18 cellular contexts compared by ENCODE assay signal in genomic region chr19:53597023-53597422, GRCh38. TPM values are rescaled to one million over a fixed set of nuclear protein-coding genes. Genes with fewer than 3 reads are reported as not detected.
DNase-seq lines count a peak whose midpoint lies in the region; ATAC-seq and TF ChIP-seq lines count a peak whose summit lies in the region.
"Had no signal": no experiment of that assay in that cellular context is flagged by ENCODE, and none has a peak within 500 bp of the region (broad histone marks: within the 10 kb centered on the region; RNA-seq: fewer than 3 reads in every experiment).

No MANE protein-coding gene starts in this region.

- H3K36me3 ChIP-seq in HUES48 (ENCODE audit: control insufficient read depth, insufficient read depth, low read length) = no peaks in the 10 kb centered on the region
- H3K36me3 ChIP-seq in prostate gland = no peaks in the 10 kb centered on the region
- H3K36me3 ChIP-seq: BLaER1 treated with 17β-estradiol and CSF1 and Interleukin-3, amounts not matched to agents 10 nM and 100 nM; HAP-1 had no signal

- H3K27me3 ChIP-seq in HUES48 (ENCODE audit: control insufficient read depth, insufficient read depth, low read length) = no peaks in the 10 kb centered on the region
- H3K27me3 ChIP-seq in prostate gland (replicated peaks; ENCODE audit: insufficient read depth) = no peaks in the 10 kb centered on the region
- H3K27me3 ChIP-seq: BLaER1 treated with 17β-estradiol and CSF1 and Interleukin-3, amounts not matched to agents 10 nM and 100 nM had no signal

- no peak for TF ChIP-seq CTCF in RWPE1 (conservative IDR thresholded peaks at IDR 0.05; ENCODE audit: low read depth)
- no peak for TF ChIP-seq CTCF in prostate gland (IDR thresholded peaks at IDR 0.05)

- POLR2A ChIA-PET in RWPE1 (lab: Yijun Ruan, JAX; ENCODE audit: low non-redundant PET) = no interaction called here

- TF ChIP-seq POLR2A in prostate gland (IDR thresholded peaks at IDR 0.05) = no peak

- intact Hi-C loops in prostate gland (cut with DNase I) = no loop called here

- no peak for DNase-seq in RWPE1 (ENCODE audit: low spot score)
- peak; percentile 58 for DNase-seq in prostate gland (ENCODE audit: low spot score)
- DNase-seq in NCI-H2081 treated with DMSO at 0.1 percent for 48 hours (lab: John Stamatoyannopoulos, UW) = no peak
- DNase-seq in T1000 (lab: John Stamatoyannopoulos, UW) = no peak
- DNase-seq: CD8-positive, alpha-beta memory T cell; DMS79; KG1; NCI-H1417 treated with DMSO at 0.1 percent for 48 hours; NCI-H187 treated with DMSO at 0.1 percent for 48 hours; NCI-H226; NCI-H524 had no signal

- CTCF ChIA-PET in RWPE1 (lab: Yijun Ruan, JAX) = no interaction called here

- H3K4me3 ChIP-seq in HUES48 (ENCODE audit: low read depth, low read length) (no peak overlapping the region), prostate gland (no peak overlapping the region)
- H3K4me3 ChIP-seq: BLaER1 treated with 17β-estradiol and CSF1 and Interleukin-3, amounts not matched to agents 10 nM and 100 nM; HAP-1 had no signal

- WGBS in prostate gland = 59% methylated on average over 12 of the region's 12 CpGs

- H3K27ac ChIP-seq in HUES48 (ENCODE audit: low read depth, low read length) (peak overlapping the region; percentile 100), RWPE1 (peak overlapping the region; percentile 69), prostate gland (no peak overlapping the region)
- H3K27ac ChIP-seq: BLaER1 treated with 17β-estradiol and CSF1 and Interleukin-3, amounts not matched to agents 10 nM and 100 nM had no signal

- H3K4me1 ChIP-seq in HUES48 (ENCODE audit: control insufficient read depth, insufficient read depth, low read length) (peaks cover 22% of the 10 kb centered on the region), prostate gland (replicated peaks) (no peaks in the 10 kb centered on the region)
- H3K4me1 ChIP-seq: HAP-1 had no signal

- no peaks in the 10 kb centered on the region for H3K9me3 ChIP-seq in HUES48 (ENCODE audit: control insufficient read depth, insufficient read depth, low read length)
- H3K9me3 ChIP-seq in prostate gland = no peaks in the 10 kb centered on the region
- H3K9me3 ChIP-seq: HAP-1 had no signal

- peak; percentile 20 for ATAC-seq in esophagus mucosa
- no peak for ATAC-seq in GM19023 (IDR thresholded peaks at IDR 0.05; ENCODE audit: unreplicated experiment)
- ATAC-seq in GM18502 (IDR thresholded peaks at IDR 0.05; ENCODE audit: poor library complexity, unreplicated experiment) = no peak

- no peak overlapping the region for H3K9ac ChIP-seq in HUES48 (ENCODE audit: low read depth, low read length)
- H3K9ac ChIP-seq: BLaER1 treated with 17β-estradiol and CSF1 and Interleukin-3, amounts not matched to agents 10 nM and 100 nM had no signal

RNA-seq across cellular contexts. Expression of gene DPRX, which starts 34.8 kb away (rescaled TPM):
- total RNA-seq in esophagus mucosa (not detected), prostate gland (not detected)
- total RNA-seq: CD8-positive, alpha-beta memory T cell; SK-MEL-5 had no signal

RNA-seq across cellular contexts. Expression of gene ZNF331, which starts 59.1 kb away (rescaled TPM):
- 4.6 TPM for total RNA-seq in esophagus mucosa
- total RNA-seq in prostate gland = 10 to 100 TPM; 30.6 to 39.6 TPM

Comparison
In these comparisons a context has a peak if more than half of its experiments do, and no peak if none do; other contexts are left out.
1. H3K27ac ChIP-seq: peak in HUES48 (single experiment) and RWPE1 (single experiment); none in prostate gland (0 of 2).